ENCODE assay signal across 18 cellular contexts in the genomic region with DNA sequence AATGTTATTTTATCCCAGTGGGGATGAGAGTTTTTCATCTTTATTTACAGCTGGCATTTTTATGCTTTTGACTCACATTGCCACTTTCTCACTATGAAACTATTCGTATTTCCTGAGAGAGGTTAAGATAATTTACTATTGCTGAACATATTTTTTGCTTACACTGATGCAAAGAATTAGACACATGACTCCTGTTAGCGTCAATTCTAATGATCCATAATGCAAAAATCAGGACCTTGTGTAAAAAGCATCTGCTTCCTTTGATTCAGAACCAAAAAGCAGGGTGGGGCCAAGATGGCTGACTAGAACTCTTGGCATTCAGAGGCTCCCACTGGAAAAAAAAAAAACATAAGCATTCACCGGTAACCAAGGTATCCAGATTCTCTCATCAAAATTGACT.
DNase-seq lines count a peak whose midpoint lies in the region; TF ChIP-seq lines count a peak whose summit lies in the region.
"Had no signal": no experiment of that assay in that cellular context is flagged by ENCODE, and none has a peak within 500 bp of the region (broad histone marks: within the 10 kb centered on the region; RNA-seq: fewer than 3 reads in every experiment).

No MANE protein-coding gene starts in this region.

- in situ Hi-C loops in brain microvascular endothelial cell (cut with HindIII; ENCODE audit: low pct_ligation_motif_present, low sequenced_read_pairs) = no loop called here

- TF ChIP-seq CTCF in AG10803 (conservative IDR thresholded peaks at IDR 0.05; ENCODE audit: low read length) (no peak), brain microvascular endothelial cell (IDR thresholded peaks at IDR 0.05; ENCODE audit: low read depth, low read length, missing control alignments) (no peak), osteoblast (IDR thresholded peaks at IDR 0.05; ENCODE audit: extremely low read depth, low read depth, low read length) (no peak)

- no peak overlapping the region for H3K4me3 ChIP-seq in AG10803 (ENCODE audit: low read length)
- no peak overlapping the region for H3K4me3 ChIP-seq in brain microvascular endothelial cell (ENCODE audit: low read depth, low read length)
- no peak overlapping the region for H3K4me3 ChIP-seq in osteoblast (ENCODE audit: insufficient read depth, low read length)
- H3K4me3 ChIP-seq in H7 (ENCODE audit: insufficient read depth, low read depth, low read length) = no peak overlapping the region
- H3K4me3 ChIP-seq: BLaER1, HAP-1 had no signal

- H3K79me2 ChIP-seq in osteoblast (ENCODE audit: insufficient read depth, low read length) = no peaks in the 10 kb centered on the region

- peak overlapping the region; percentile 29 for H3K27ac ChIP-seq in brain microvascular endothelial cell
- H3K27ac ChIP-seq in osteoblast (ENCODE audit: low read depth, low read length) = peak overlapping the region; percentile 69
- H3K27ac ChIP-seq: BLaER1 had no signal

- no peaks in the 10 kb centered on the region for H4K20me1 ChIP-seq in osteoblast (ENCODE audit: insufficient read depth, low read length)
- H4K20me1 ChIP-seq: BLaER1 had no signal

- no peaks in the 10 kb centered on the region for H3K36me3 ChIP-seq in brain microvascular endothelial cell (replicated peaks)
- no peaks in the 10 kb centered on the region for H3K36me3 ChIP-seq in osteoblast (ENCODE audit: insufficient read depth, low read length)
- H3K36me3 ChIP-seq in H7 (replicated peaks; ENCODE audit: control insufficient read depth, insufficient read depth, low read length) = no peaks in the 10 kb centered on the region
- H3K36me3 ChIP-seq: BLaER1, HAP-1 had no signal

- H3K4me1 ChIP-seq in osteoblast (ENCODE audit: insufficient read depth, low read length) = peaks cover 7% of the 10 kb centered on the region
- H3K4me1 ChIP-seq: BLaER1, HAP-1 had no signal

- DNase-seq in AG10803 (ENCODE audit: low read depth) (peak; percentile 79), GM04504 (ENCODE audit: low read depth) (peak; percentile 77), brain microvascular endothelial cell (peak; percentile 35), osteoblast (ENCODE audit: insufficient read length, low spot score, missing footprints) (no peak), kidney glomerular epithelial cell (lab: John Stamatoyannopoulos, UW) (no peak), COLO829 (ENCODE audit: low spot score) (no peak), H7 (no peak)
- DNase-seq: CD4-positive, alpha-beta memory T cell; DMS53; Kasumi-1; MM.1S; NCI-H1092 treated with DMSO at 0.1 percent for 48 hours; NCI-H146; NCI-H2107; NCI-H510A; NCI-H774 had no signal

- no peaks in the 10 kb centered on the region for H3K27me3 ChIP-seq in brain microvascular endothelial cell (replicated peaks)
- no peaks in the 10 kb centered on the region for H3K27me3 ChIP-seq in osteoblast (ENCODE audit: insufficient read depth, low read length)
- no peaks in the 10 kb centered on the region for H3K27me3 ChIP-seq in H7 (ENCODE audit: control insufficient read depth, insufficient read depth, low read length)
- H3K27me3 ChIP-seq: BLaER1 had no signal

- H3K9me3 ChIP-seq in osteoblast (ENCODE audit: low read depth, low read length) = no peaks in the 10 kb centered on the region
- H3K9me3 ChIP-seq: BLaER1, HAP-1 had no signal

- H2AFZ ChIP-seq in osteoblast (ENCODE audit: low read length) = peak overlapping the region; percentile 70

- H3K4me2 ChIP-seq in osteoblast (ENCODE audit: insufficient read depth, low read length) = no peak overlapping the region
- H3K4me2 ChIP-seq: BLaER1 had no signal

Comparison
In these comparisons a context has a peak if more than half of its experiments do, and no peak if none do; other contexts are left out.
1. DNase-seq: peak in AG10803 (single experiment), GM04504 (single experiment) and brain microvascular endothelial cell (single experiment); none in osteoblast (single experiment), kidney glomerular epithelial cell (single experiment), COLO829 (single experiment) and H7 (single experiment).